14 cellular contexts compared by ENCODE assay signal in genomic region chr2:241773511-241774418, GRCh38. TPM values are rescaled to one million over a fixed set of nuclear protein-coding genes. Genes with fewer than 3 reads are reported as not detected.
DNase-seq lines count a peak whose midpoint lies in the region; ATAC-seq and TF ChIP-seq lines count a peak whose summit lies in the region.
"Had no signal": no experiment of that assay in that cellular context is flagged by ENCODE, and none has a peak within 500 bp of the region (broad histone marks: within the 10 kb centered on the region; RNA-seq: fewer than 3 reads in every experiment).

No MANE protein-coding gene starts in this region.

- no peak overlapping the region for H2AFZ ChIP-seq in HCT116 (ENCODE audit: low read depth, low read length, poor library complexity, severe bottlenecking)

- H3K9me3 Mint-ChIP-seq in CD14-positive monocyte = no peaks in the 10 kb centered on the region
- H3K9me3 Mint-ChIP-seq in immature natural killer cell = no peaks in the 10 kb centered on the region
- H3K9me3 Mint-ChIP-seq in activated CD4-positive, alpha-beta T cell treated with anti-CD3 and anti-CD28 coated beads for 36 hours (ENCODE audit: low read depth) = no peaks in the 10 kb centered on the region
- H3K9me3 Mint-ChIP-seq: CD8-positive, alpha-beta T cell had no signal

- H3K4me3 Mint-ChIP-seq in CD14-positive monocyte (no peak overlapping the region), immature natural killer cell (no peak overlapping the region)
- H3K4me3 Mint-ChIP-seq in activated CD4-positive, alpha-beta T cell treated with anti-CD3 and anti-CD28 coated beads for 36 hours = no peak overlapping the region
- H3K4me3 Mint-ChIP-seq: CD8-positive, alpha-beta T cell had no signal

- no peak for ATAC-seq in HCT116
- ATAC-seq in lower lobe of right lung = peak in 1 of 2 donors; percentile 2
- ATAC-seq in GM21723 (IDR thresholded peaks at IDR 0.05; ENCODE audit: unreplicated experiment) = no peak
- ATAC-seq in GM21360 (IDR thresholded peaks at IDR 0.05; ENCODE audit: unreplicated experiment) = no peak
- ATAC-seq in activated CD4-positive, alpha-beta T cell treated with anti-CD3 and anti-CD28 coated beads for 36 hours = no peak
- ATAC-seq: CD8-positive, alpha-beta T cell had no signal

- H3K27me3 Mint-ChIP-seq in CD14-positive monocyte (ENCODE audit: low read depth in 3 of 3) (peaks cover 6 to 22% (median 7%) of the 10 kb centered on the region in 3 donors), immature natural killer cell (ENCODE audit: low read depth in 3 of 3) (peaks cover 3 to 5% (median 4%) of the 10 kb centered on the region in 3 donors)
- H3K27me3 Mint-ChIP-seq in activated CD4-positive, alpha-beta T cell treated with anti-CD3 and anti-CD28 coated beads for 36 hours = no peaks in the 10 kb centered on the region

- POLR2A ChIA-PET in HCT116 (lab: Charles Lee) = no interaction called here
- POLR2A ChIA-PET in activated CD4-positive, alpha-beta T cell treated with anti-CD3 and anti-CD28 coated beads for 36 hours (lab: Charles Lee) = no interaction called here

- H3K4me3 ChIP-seq in HCT116 (replicated peaks in 1 of 2; ENCODE audit: low read depth in 1 of 2, low read length in 2 of 2) = no peak overlapping the region
- no peak overlapping the region for H3K4me3 ChIP-seq in lower lobe of right lung
- H3K4me3 ChIP-seq: testis had no signal

- H3K27me3 ChIP-seq in HCT116 (ENCODE audit: insufficient read depth, low read length) = no peaks in the 10 kb centered on the region
- H3K27me3 ChIP-seq in lower lobe of right lung (ENCODE audit: low read depth) = peaks cover 41% of the 10 kb centered on the region
- H3K27me3 ChIP-seq: testis had no signal

- intact Hi-C loops in CD14-positive monocyte (cut with micrococcal nuclease) = no loop called here
- intact Hi-C loops in HCT116 (cut with micrococcal nuclease) = no loop called here
- intact Hi-C loops in lower lobe of right lung (cut with DNase I) = no loop called here
- intact Hi-C loops in activated CD4-positive, alpha-beta T cell treated with anti-CD3 and anti-CD28 coated beads for 36 hours (cut with DNase I, micrococcal nuclease) = no loop called here

- H3K27ac ChIP-seq in HCT116 (ENCODE audit: low read depth, low read length) = peak overlapping the region; percentile 14; the same call in 1 of the 2 replicates
- H3K27ac ChIP-seq in lower lobe of right lung = no peak overlapping the region
- H3K27ac ChIP-seq: testis had no signal

- H3K9me3 ChIP-seq in HCT116 (ENCODE audit: control insufficient read depth in 1 of 2, insufficient read depth in 1 of 2, low read depth in 1 of 2, low read length in 2 of 2) (no peaks in the 10 kb centered on the region), lower lobe of right lung (no peaks in the 10 kb centered on the region)
- H3K9me3 ChIP-seq: testis had no signal

- H3K4me1 Mint-ChIP-seq in CD14-positive monocyte (peaks cover 5% of the 10 kb centered on the region), immature natural killer cell (peaks cover 0 to 5% of the 10 kb centered on the region in 2 donors)
- peaks cover 14% of the 10 kb centered on the region for H3K4me1 Mint-ChIP-seq in activated CD4-positive, alpha-beta T cell treated with anti-CD3 and anti-CD28 coated beads for 36 hours

- CTCF ChIA-PET in HCT116 (lab: Charles Lee) = no interaction called here
- CTCF ChIA-PET in activated CD4-positive, alpha-beta T cell treated with anti-CD3 and anti-CD28 coated beads for 36 hours (lab: Charles Lee) = no interaction called here

- peak overlapping the region; percentile 73; the same call in 1 of the 2 replicates for H3K4me2 ChIP-seq in HCT116 (ENCODE audit: low read length)

- no peaks in the 10 kb centered on the region for H3K9me2 ChIP-seq in HCT116 (ENCODE audit: insufficient read depth)

- no peaks in the 10 kb centered on the region for H4K20me1 ChIP-seq in HCT116 (ENCODE audit: insufficient read depth)

- TF ChIP-seq RAD21 in HCT116 (IDR thresholded peaks at IDR 0.05; ENCODE audit: low read depth) = no peak

- TF ChIP-seq CTCF in CD14-positive monocyte (IDR thresholded peaks at IDR 0.05) = no peak
- TF ChIP-seq CTCF in HCT116 (IDR thresholded peaks at IDR 0.05 in 2 of 3, conservative IDR thresholded peaks at IDR 0.05 in 1 of 3; ENCODE audit: borderline replicate concordance in 1 of 3, insufficient read depth in 1 of 3, low read depth in 2 of 3, low read length in 2 of 3) = no peak
- no peak for TF ChIP-seq CTCF in lower lobe of right lung (IDR thresholded peaks at IDR 0.05)

- H3K9ac ChIP-seq in HCT116 (ENCODE audit: low read length) = no peak overlapping the region

- TF ChIP-seq POLR2A in HCT116 (IDR thresholded peaks at IDR 0.05; ENCODE audit: borderline replicate concordance, extremely low read depth, insufficient read depth, insufficient read length) = no peak

- H3K79me2 ChIP-seq in HCT116 (ENCODE audit: insufficient read depth, low read length) = no peaks in the 10 kb centered on the region

- DNase-seq in CD14-positive monocyte (ENCODE audit: low spot score) (peak; percentile 40), HCT116 (ENCODE audit: low read depth, low spot score) (no peak), SHP77 (lab: John Stamatoyannopoulos, UW) (peak; percentile 83 to 87), lower lobe of right lung (peak; percentile 50), immature natural killer cell (no peak)
- DNase-seq in activated CD4-positive, alpha-beta T cell treated with anti-CD3 and anti-CD28 coated beads for 36 hours = no peak
- DNase-seq: activated gamma-delta T cell, cerebellar nuclear complex, NCI-H1048 had no signal

- H3K36me3 ChIP-seq in HCT116 (ENCODE audit: control insufficient read depth in 1 of 2, insufficient read depth in 2 of 2, low read length in 2 of 2) (no peaks in the 10 kb centered on the region), lower lobe of right lung (no peaks in the 10 kb centered on the region)

- RAD21 ChIA-PET in HCT116 (lab: Charles Lee; ENCODE audit: low non-redundant PET in 1 of 2, low total read pairs in 2 of 2, uncharacterized antibody in 2 of 2, unreplicated experiment in 2 of 2) = no interaction called here

- H3K27ac Mint-ChIP-seq in CD14-positive monocyte (peak overlapping the region in 1 of 7 donors; percentile 20), immature natural killer cell (no peak overlapping the region)
- no peak overlapping the region for H3K27ac Mint-ChIP-seq in activated CD4-positive, alpha-beta T cell treated with anti-CD3 and anti-CD28 coated beads for 36 hours
- H3K27ac Mint-ChIP-seq: CD8-positive, alpha-beta T cell had no signal

- H3K4me1 ChIP-seq in HCT116 (ENCODE audit: control insufficient read depth in 1 of 2, insufficient read depth in 2 of 2, low read length in 2 of 2) = peaks cover 16 to 31% of the 10 kb centered on the region in 2 experiments
- H3K4me1 ChIP-seq in lower lobe of right lung = peaks cover 5% of the 10 kb centered on the region
- H3K4me1 ChIP-seq: testis had no signal

- H3K36me3 Mint-ChIP-seq in CD14-positive monocyte = no peaks in the 10 kb centered on the region
- H3K36me3 Mint-ChIP-seq in immature natural killer cell = no peaks in the 10 kb centered on the region
- H3K36me3 Mint-ChIP-seq in activated CD4-positive, alpha-beta T cell treated with anti-CD3 and anti-CD28 coated beads for 36 hours (ENCODE audit: low read depth) = no peaks in the 10 kb centered on the region
- H3K36me3 Mint-ChIP-seq: CD8-positive, alpha-beta T cell had no signal

- no TSS peak for BruUV-seq in HCT116 (replicated peaks; lab: Mats Ljungman, UMichigan)

TF ChIP-seq in HCT116, 20 proteins besides CTCF, POLR2A, EP300 and RAD21 (continues in another document):
- TF ChIP-seq MAX (IDR thresholded peaks at IDR 0.05) = no peak
- TF ChIP-seq SP1 (IDR thresholded peaks at IDR 0.05; ENCODE audit: low read depth) = no peak
- no peak for TF ChIP-seq ZBTB33 (IDR thresholded peaks at IDR 0.05; ENCODE audit: extremely low read depth, insufficient replicate concordance, low read length)
- no peak for TF ChIP-seq EZH2 (IDR thresholded peaks at IDR 0.05)
- TF ChIP-seq EGR1 (IDR thresholded peaks at IDR 0.05; ENCODE audit: low read depth) = no peak
- no peak for TF ChIP-seq JUND (IDR thresholded peaks at IDR 0.05)
- no peak for TF ChIP-seq ZNF274 (IDR thresholded peaks at IDR 0.05; ENCODE audit: low read depth, low read length)
- no peak for TF ChIP-seq POLR2AphosphoS5 (IDR thresholded peaks at IDR 0.05; ENCODE audit: low read depth, low read length)

RNA-seq across cellular contexts. Expression of gene GAL3ST2, which starts 2.9 kb away (rescaled TPM):
- not detected for polyA plus RNA-seq in CD14-positive monocyte
- 0.44 TPM for total RNA-seq in HCT116 (2021; ENCODE audit: unreplicated experiment)
- 0.10 and 0.25 TPM in 2 replicates for polyA plus RNA-seq in HCT116 (2012)
- not detected for total RNA-seq in lower lobe of right lung
- not detected for polyA plus RNA-seq in immature natural killer cell
- 1 to 10 TPM in 1 of 2 experiments, under 1 TPM in 1; 0.94 to 1.0 TPM for total RNA-seq in activated CD4-positive, alpha-beta T cell treated with anti-CD3 and anti-CD28 coated beads for 36 hours

RNA-seq across cellular contexts. Expression of gene NEU4, which starts 35.2 kb away (rescaled TPM):
- polyA plus RNA-seq in CD14-positive monocyte (under 1 TPM; 0.26 to 0.99 TPM), immature natural killer cell (not detected)
- total RNA-seq in HCT116 (2021; ENCODE audit: unreplicated experiment) (0.34 TPM), lower lobe of right lung (not detected)
- 0.05 and 0.09 TPM in 2 replicates for polyA plus RNA-seq in HCT116 (2012)
- total RNA-seq in activated CD4-positive, alpha-beta T cell treated with anti-CD3 and anti-CD28 coated beads for 36 hours = under 1 TPM; 0.76 to 0.89 TPM
- total RNA-seq: fibroblast of villous mesenchyme had no signal

RNA-seq across cellular contexts. Expression of gene D2HGDH, which starts 39.3 kb away (rescaled TPM):
- 1 to 10 TPM; 1.0 to 1.1 TPM for polyA plus RNA-seq in CD14-positive monocyte
- 46.3 TPM for total RNA-seq in HCT116 (2021; ENCODE audit: unreplicated experiment)
- polyA plus RNA-seq in HCT116 (2012) = 25.8 and 32.0 TPM in 2 replicates
- total RNA-seq in lower lobe of right lung = 29.4 TPM
- 1 to 10 TPM in 2 of 3 donors, under 1 TPM in 1; 0.49 to 2.9 (median 1.5) TPM for polyA plus RNA-seq in immature natural killer cell
- total RNA-seq in activated CD4-positive, alpha-beta T cell treated with anti-CD3 and anti-CD28 coated beads for 36 hours = 10 to 100 TPM; 18.2 to 34.1 TPM

Comparison
In these comparisons a context has a peak if more than half of its experiments do, and no peak if none do; other contexts are left out.
1. DNase-seq: peak in CD14-positive monocyte (single experiment), SHP77 (2 of 2) and lower lobe of right lung (single experiment); none in HCT116 (single experiment), immature natural killer cell (0 of 3) and activated CD4-positive, alpha-beta T cell treated with anti-CD3 and anti-CD28 coated beads for 36 hours (single experiment).